Comparison of ENCODE assay signal across 1 cellular context in genomic region chr13:79405831-79406596, GRCh38.
TF ChIP-seq lines count a peak whose summit lies in the region.

Gene RBM26, minus strand, starts transcription at chr13:79406255. Its CDS starts 481 bp downstream, at chr13:79405774.

TF ChIP-seq in HepG2, 621 proteins besides CTCF, POLR2A, EP300 and RAD21 (continued from another document and continues in another):
- TF ChIP-seq ZNF609 (CRISPR knock-in tag; IDR thresholded peaks at IDR 0.05; ENCODE audit: borderline replicate concordance) (no peak), THAP11 (CRISPR knock-in tag; IDR thresholded peaks at IDR 0.05) (peak; percentile 88), ZNF780A (CRISPR knock-in tag; IDR thresholded peaks at IDR 0.05) (peak; percentile 34; the same call in 1 of the 2 replicates), MYPOP (CRISPR knock-in tag; IDR thresholded peaks at IDR 0.05) (0 out of 2 replicates have a peak, but pooled peaks have one; percentile 18), ARHGAP35 (CRISPR knock-in tag; IDR thresholded peaks at IDR 0.05; ENCODE audit: borderline replicate concordance) (no peak), ZNF563 (CRISPR knock-in tag; IDR thresholded peaks at IDR 0.05) (peak; percentile 74; the same call in 1 of the 2 replicates), HDAC1 (CRISPR knock-in tag; IDR thresholded peaks at IDR 0.05) (peak; percentile 69), ZNF781 (CRISPR knock-in tag; IDR thresholded peaks at IDR 0.05; ENCODE audit: borderline replicate concordance, not compliant biosample characterization) (peak; percentile 89), SP5 (CRISPR knock-in tag; IDR thresholded peaks at IDR 0.05; ENCODE audit: borderline replicate concordance, low read depth) (no peak), NFIC (IDR thresholded peaks at IDR 0.05; ENCODE audit: low read length) (0 out of 2 replicates have a peak, but pooled peaks have one; percentile 31), ZBTB21 (CRISPR knock-in tag; IDR thresholded peaks at IDR 0.05) (no peak), PCBP1 (IDR thresholded peaks at IDR 0.05; ENCODE audit: borderline replicate concordance, low read depth, low read length) (0 out of 2 replicates have a peak, but pooled peaks have one; percentile 45), SMAD3 (CRISPR knock-in tag; IDR thresholded peaks at IDR 0.05) (peak; percentile 61; the same call in 1 of the 2 replicates), ZNF776 (CRISPR knock-in tag; IDR thresholded peaks at IDR 0.05) (0 out of 2 replicates have a peak, but pooled peaks have one; percentile 49), ZNF605 (CRISPR knock-in tag; IDR thresholded peaks at IDR 0.05) (peak; percentile 92), ZNF841 (CRISPR knock-in tag; IDR thresholded peaks at IDR 0.05; ENCODE audit: borderline replicate concordance) (0 out of 2 replicates have a peak, but pooled peaks have one; percentile 64), ZNF333 (CRISPR knock-in tag; IDR thresholded peaks at IDR 0.05; ENCODE audit: borderline replicate concordance) (peak; percentile 79; the same call in 1 of the 2 replicates), MXD4 (CRISPR knock-in tag; IDR thresholded peaks at IDR 0.05) (peak; percentile 68; the same call in 1 of the 2 replicates), JARID2 (CRISPR knock-in tag; IDR thresholded peaks at IDR 0.05; ENCODE audit: insufficient replicate concordance) (no peak), HNRNPL (IDR thresholded peaks at IDR 0.05; ENCODE audit: low read depth, low read length) (0 out of 2 replicates have a peak, but pooled peaks have one; percentile 59), IKZF4 (CRISPR knock-in tag; IDR thresholded peaks at IDR 0.05; ENCODE audit: borderline replicate concordance, low read depth, not compliant biosample characterization) (peak; percentile 47), ZNF83 (CRISPR knock-in tag; IDR thresholded peaks at IDR 0.05; ENCODE audit: borderline replicate concordance) (no peak), NR2C2 (CRISPR knock-in tag; IDR thresholded peaks at IDR 0.05; ENCODE audit: borderline replicate concordance) (peak; percentile 90), NR1H2 (CRISPR knock-in tag; IDR thresholded peaks at IDR 0.05; ENCODE audit: borderline replicate concordance, low read depth) (0 out of 2 replicates have a peak, but pooled peaks have one; percentile 60), HDAC2 (CRISPR knock-in tag; IDR thresholded peaks at IDR 0.05) (0 out of 2 replicates have a peak, but pooled peaks have one; percentile 16), NAIF1 (CRISPR knock-in tag; IDR thresholded peaks at IDR 0.05; ENCODE audit: borderline replicate concordance) (peak; percentile 98), NFAT5 (CRISPR knock-in tag; IDR thresholded peaks at IDR 0.05) (peak; percentile 85; the same call in 1 of the 2 replicates), GATA4 (IDR thresholded peaks at IDR 0.05; ENCODE audit: borderline replicate concordance, low read depth) (peak; percentile 68; the same call in 1 of the 2 replicates), KLF13 (CRISPR knock-in tag; IDR thresholded peaks at IDR 0.05) (no peak), ZSCAN21 (CRISPR knock-in tag; IDR thresholded peaks at IDR 0.05; ENCODE audit: borderline replicate concordance) (peak; percentile 55; the same call in 1 of the 2 replicates), ZNF343 (CRISPR knock-in tag; IDR thresholded peaks at IDR 0.05) (peak; percentile 82; the same call in 1 of the 2 replicates), ZNF232 (CRISPR knock-in tag; IDR thresholded peaks at IDR 0.05; ENCODE audit: borderline replicate concordance) (0 out of 2 replicates have a peak, but pooled peaks have one; percentile 68), ZNF274 (CRISPR knock-in tag; IDR thresholded peaks at IDR 0.05) (0 out of 2 replicates have a peak, but pooled peaks have one; percentile 29), SMAD9 (CRISPR knock-in tag; IDR thresholded peaks at IDR 0.05) (0 out of 2 replicates have a peak, but pooled peaks have one; percentile 66), ARNT2 (CRISPR knock-in tag; IDR thresholded peaks at IDR 0.05; ENCODE audit: low read depth) (peak; percentile 89), ZNF550 (CRISPR knock-in tag; IDR thresholded peaks at IDR 0.05; ENCODE audit: borderline replicate concordance) (no peak), TFAP4 (IDR thresholded peaks at IDR 0.05; ENCODE audit: borderline replicate concordance, low read depth) (peak; percentile 80; the same call in 1 of the 2 replicates), ZFX (CRISPR knock-in tag; IDR thresholded peaks at IDR 0.05; ENCODE audit: low read depth) (peak; percentile 92), TEAD3 (CRISPR knock-in tag; optimal IDR thresholded peaks at IDR 0.05; ENCODE audit: borderline replicate concordance) (no peak), ZNF20 (CRISPR knock-in tag; IDR thresholded peaks at IDR 0.05) (0 out of 2 replicates have a peak, but pooled peaks have one; percentile 67), ZNF552 (CRISPR knock-in tag; IDR thresholded peaks at IDR 0.05; ENCODE audit: borderline replicate concordance) (peak; percentile 39; the same call in 1 of the 2 replicates), KLF12 (CRISPR knock-in tag; IDR thresholded peaks at IDR 0.05; ENCODE audit: borderline replicate concordance) (0 out of 2 replicates have a peak, but pooled peaks have one; percentile 44), ZNF678 (CRISPR knock-in tag; IDR thresholded peaks at IDR 0.05) (no peak), MED1 (CRISPR knock-in tag; IDR thresholded peaks at IDR 0.05) (peak; percentile 59), CHCHD3 (CRISPR knock-in tag; IDR thresholded peaks at IDR 0.05) (peak; percentile 64; the same call in 1 of the 2 replicates), ZNF672 (CRISPR knock-in tag; IDR thresholded peaks at IDR 0.05) (no peak), PRDM10 (CRISPR knock-in tag; IDR thresholded peaks at IDR 0.05; ENCODE audit: low read depth) (no peak), ZGPAT (CRISPR knock-in tag; IDR thresholded peaks at IDR 0.05) (0 out of 2 replicates have a peak, but pooled peaks have one; percentile 59)
